ENCODE assay signal across 8 cellular contexts in the genomic region with DNA sequence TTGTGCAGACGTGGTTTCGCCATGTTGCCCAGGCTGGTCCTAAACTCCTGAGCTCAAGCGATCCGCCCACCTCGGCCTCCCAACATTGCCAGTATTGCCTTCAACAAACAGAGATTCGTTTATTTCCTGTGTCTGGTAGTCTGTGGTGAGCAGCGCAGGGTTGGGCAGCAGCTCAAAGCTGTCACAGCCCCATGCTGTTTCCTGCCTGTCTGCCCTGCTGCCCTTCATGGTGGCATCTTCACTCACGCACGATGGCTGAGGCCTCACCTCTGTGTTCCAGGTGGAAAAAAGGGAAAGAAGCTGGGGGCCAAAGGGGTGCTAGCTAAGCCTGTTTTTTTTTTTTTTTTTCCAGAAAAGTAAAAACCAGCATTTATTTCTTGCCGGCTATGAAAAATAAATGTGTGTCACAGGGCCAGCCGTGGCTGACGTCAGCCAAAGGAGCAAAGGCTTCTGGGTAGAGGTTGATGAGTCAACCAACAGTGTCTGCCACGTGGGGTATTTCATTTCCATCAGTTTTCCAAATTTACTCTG. TPM values are rescaled to one million over a fixed set of nuclear protein-coding genes. Genes with fewer than 3 reads are reported as not detected.
DNase-seq lines count a peak whose midpoint lies in the region; ATAC-seq and TF ChIP-seq lines count a peak whose summit lies in the region.

No MANE protein-coding gene starts in this region.

- no peak for TF ChIP-seq CTCF in heart right ventricle (IDR thresholded peaks at IDR 0.05)

- peaks cover 0 to 52% (median 35%) of the 10 kb centered on the region in 9 donors for H3K4me1 ChIP-seq in heart right ventricle

- H3K27ac ChIP-seq in heart right ventricle = peak overlapping the region in 7 of 10 donors; percentile 2 to 88 (median 58)

- H3K4me3 ChIP-seq in heart right ventricle = peak overlapping the region in 1 of 10 donors; percentile 33

- WGBS in heart right ventricle, 2 donors = 60 to 71% methylated on average over 13 of the region's 13 CpGs

- H3K36me3 ChIP-seq in heart right ventricle = peaks cover 0 to 44% (median 22%) of the 10 kb centered on the region in 9 donors

- peak in 7 of 8 donors; percentile 44 to 70 (median 53) for ATAC-seq in heart right ventricle
- no peak for ATAC-seq in GM21367 (IDR thresholded peaks at IDR 0.05; ENCODE audit: unreplicated experiment)

- DNase-seq in CMK (ENCODE audit: low read depth) = peak; percentile 20
- DNase-seq in SIG-M5 (lab: John Stamatoyannopoulos, UW) = peak; percentile 33
- peak; percentile 78 for DNase-seq in activated naive CD4-positive, alpha-beta T cell treated with Interleukin-2 at 50 U/mL for 16 hours
- peak in 1 of 2 donors; percentile 48 for DNase-seq in heart right ventricle
- DNase-seq in stimulated activated CD4-positive, alpha-beta T cell treated with anti-CD3 and anti-CD28 coated beads, Interleukin-2, amount 100 ng/mL, for 48 hours = peak; percentile 52 to 63
- DNase-seq in cortex of kidney (lab: John Stamatoyannopoulos, UW) = no peak
- DNase-seq in SKM-1 treated with dmso at 0.1 percent for 144 hours (lab: John Stamatoyannopoulos, UW; ENCODE audit: unreplicated experiment) = no peak

- H3K27me3 ChIP-seq in heart right ventricle = no peaks in the 10 kb centered on the region

- peaks cover 0 to 3% (median 0%) of the 10 kb centered on the region in 11 donors for H3K9me3 ChIP-seq in heart right ventricle

- intact Hi-C loops in heart right ventricle (cut with DNase I) = loop anchor here in 2 of 10 donors (10.0 kb wide), 1 partner anchor 1704 kb away; no protein-coding TSS in a partner anchor

RNA-seq across cellular contexts. Expression of gene TBC1D22A, which starts 28.8 kb away (rescaled TPM):
- total RNA-seq in heart right ventricle = 10 to 100 TPM; 14.6 to 27.9 (median 18.0) TPM
- polyA plus RNA-seq in heart right ventricle = 10 to 100 TPM in 1 of 2 donors, 1 to 10 TPM in 1; 7.2 to 13.2 TPM

RNA-seq across cellular contexts. Expression of gene CERK, which starts 53.2 kb away (rescaled TPM):
- total RNA-seq in heart right ventricle = 10 to 100 TPM; 50.9 to 97.0 (median 74.2) TPM
- polyA plus RNA-seq in heart right ventricle = 10 to 100 TPM; 21.5 to 55.3 TPM

Comparison
In these comparisons a context has a peak if more than half of its experiments do, and no peak if none do; other contexts are left out.
1. DNase-seq: peak in CMK (single experiment), SIG-M5 (single experiment), activated naive CD4-positive, alpha-beta T cell treated with Interleukin-2 at 50 U/mL for 16 hours (single experiment) and stimulated activated CD4-positive, alpha-beta T cell treated with anti-CD3 and anti-CD28 coated beads, Interleukin-2, amount 100 ng/mL, for 48 hours (2 of 2); none in cortex of kidney (single experiment) and SKM-1 treated with dmso at 0.1 percent for 144 hours (single experiment).